Comparison of ENCODE assay signal across 1 cellular context in the genomic region with DNA sequence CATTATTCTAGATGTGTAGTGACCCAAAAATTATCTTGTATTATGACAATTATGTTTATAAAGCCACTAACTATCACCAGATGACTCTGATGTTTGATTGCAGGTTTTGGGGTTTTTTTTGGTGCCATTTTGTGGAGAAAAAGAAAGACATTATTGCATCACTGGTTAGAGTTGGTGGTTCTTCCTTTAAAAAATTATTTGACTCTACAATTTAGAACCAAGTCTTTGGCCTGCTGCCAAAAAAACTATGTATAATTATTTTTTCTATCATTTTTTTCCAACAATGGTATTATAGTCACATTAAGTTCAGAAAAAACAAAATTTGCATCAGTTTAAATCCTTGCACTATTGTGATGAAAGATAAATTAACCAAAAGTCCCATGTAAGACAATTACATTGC.
TF ChIP-seq lines count a peak whose summit lies in the region.

No MANE protein-coding gene starts in this region.

TF ChIP-seq in K562, 482 proteins besides CTCF, POLR2A, EP300 and RAD21 (continued from another document):
- TF ChIP-seq YY1 (IDR thresholded peaks at IDR 0.05; ENCODE audit: borderline replicate concordance in 1 of 3, control insufficient read depth in 1 of 3, extremely low read depth in 1 of 3, insufficient read depth in 3 of 3, insufficient read length in 1 of 3, insufficient replicate concordance in 2 of 3, low read depth in 1 of 3, low read length in 2 of 3): no peak
- TF ChIP-seq NFIX (CRISPR knock-in tag; IDR thresholded peaks at IDR 0.05; ENCODE audit: low read depth): peak; percentile 89
- no peak for TF ChIP-seq ZNF79 (CRISPR knock-in tag; IDR thresholded peaks at IDR 0.05; ENCODE audit: low read depth)
- no peak for TF ChIP-seq OTX1 (CRISPR knock-in tag; IDR thresholded peaks at IDR 0.05)
- TF ChIP-seq SRSF3 (IDR thresholded peaks at IDR 0.05; ENCODE audit: insufficient read depth, low read length): no peak
- no peak for TF ChIP-seq MAFK (IDR thresholded peaks at IDR 0.05; ENCODE audit: low read length)
- TF ChIP-seq, protein P1, sequence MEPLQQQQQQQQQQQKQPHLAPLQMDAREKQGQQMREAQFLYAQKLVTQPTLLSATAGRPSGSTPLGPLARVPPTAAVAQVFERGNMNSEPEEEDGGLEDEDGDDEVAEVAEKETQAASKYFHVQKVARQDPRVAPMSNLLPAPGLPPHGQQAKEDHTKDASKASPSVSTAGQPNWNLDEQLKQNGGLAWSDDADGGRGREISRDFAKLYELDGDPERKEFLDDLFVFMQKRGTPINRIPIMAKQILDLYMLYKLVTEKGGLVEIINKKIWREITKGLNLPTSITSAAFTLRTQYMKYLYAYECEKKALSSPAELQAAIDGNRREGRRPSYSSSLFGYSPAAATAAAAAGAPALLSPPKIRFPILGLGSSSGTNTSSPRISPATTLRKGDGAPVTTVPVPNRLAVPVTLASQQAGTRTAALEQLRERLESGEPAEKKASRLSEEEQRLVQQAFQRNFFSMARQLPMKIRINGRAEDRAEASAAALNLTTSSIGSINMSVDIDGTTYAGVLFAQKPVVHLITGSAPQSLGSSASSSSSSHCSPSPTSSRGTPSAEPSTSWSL (CRISPR knock-in tag; IDR thresholded peaks at IDR 0.05; ENCODE audit: borderline replicate concordance): no peak
- no peak for TF ChIP-seq SNIP1 (IDR thresholded peaks at IDR 0.05; ENCODE audit: low read depth)
- TF ChIP-seq, protein P2, sequence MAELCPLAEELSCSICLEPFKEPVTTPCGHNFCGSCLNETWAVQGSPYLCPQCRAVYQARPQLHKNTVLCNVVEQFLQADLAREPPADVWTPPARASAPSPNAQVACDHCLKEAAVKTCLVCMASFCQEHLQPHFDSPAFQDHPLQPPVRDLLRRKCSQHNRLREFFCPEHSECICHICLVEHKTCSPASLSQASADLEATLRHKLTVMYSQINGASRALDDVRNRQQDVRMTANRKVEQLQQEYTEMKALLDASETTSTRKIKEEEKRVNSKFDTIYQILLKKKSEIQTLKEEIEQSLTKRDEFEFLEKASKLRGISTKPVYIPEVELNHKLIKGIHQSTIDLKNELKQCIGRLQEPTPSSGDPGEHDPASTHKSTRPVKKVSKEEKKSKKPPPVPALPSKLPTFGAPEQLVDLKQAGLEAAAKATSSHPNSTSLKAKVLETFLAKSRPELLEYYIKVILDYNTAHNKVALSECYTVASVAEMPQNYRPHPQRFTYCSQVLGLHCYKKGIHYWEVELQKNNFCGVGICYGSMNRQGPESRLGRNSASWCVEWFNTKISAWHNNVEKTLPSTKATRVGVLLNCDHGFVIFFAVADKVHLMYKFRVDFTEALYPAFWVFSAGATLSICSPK (IDR thresholded peaks at IDR 0.05; ENCODE audit: borderline replicate concordance): no peak
- no peak for TF ChIP-seq FUS (optimal IDR thresholded peaks at IDR 0.05; ENCODE audit: low read depth, low read length)
- no peak for TF ChIP-seq U2AF2 (optimal IDR thresholded peaks at IDR 0.05; ENCODE audit: low read depth, low read length)
- TF ChIP-seq SMARCA5 (IDR thresholded peaks at IDR 0.05): no peak
- no peak for TF ChIP-seq RCOR1 (IDR thresholded peaks at IDR 0.05; ENCODE audit: borderline replicate concordance in 1 of 2, low read depth in 2 of 2, low read length in 2 of 2)
- TF ChIP-seq PHTF2 (CRISPR knock-in tag; IDR thresholded peaks at IDR 0.05): no peak
- TF ChIP-seq DACH1 (IDR thresholded peaks at IDR 0.05; ENCODE audit: partially characterized antibody): no peak
- TF ChIP-seq, protein P3, sequence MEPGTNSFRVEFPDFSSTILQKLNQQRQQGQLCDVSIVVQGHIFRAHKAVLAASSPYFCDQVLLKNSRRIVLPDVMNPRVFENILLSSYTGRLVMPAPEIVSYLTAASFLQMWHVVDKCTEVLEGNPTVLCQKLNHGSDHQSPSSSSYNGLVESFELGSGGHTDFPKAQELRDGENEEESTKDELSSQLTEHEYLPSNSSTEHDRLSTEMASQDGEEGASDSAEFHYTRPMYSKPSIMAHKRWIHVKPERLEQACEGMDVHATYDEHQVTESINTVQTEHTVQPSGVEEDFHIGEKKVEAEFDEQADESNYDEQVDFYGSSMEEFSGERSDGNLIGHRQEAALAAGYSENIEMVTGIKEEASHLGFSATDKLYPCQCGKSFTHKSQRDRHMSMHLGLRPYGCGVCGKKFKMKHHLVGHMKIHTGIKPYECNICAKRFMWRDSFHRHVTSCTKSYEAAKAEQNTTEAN (CRISPR knock-in tag; IDR thresholded peaks at IDR 0.05): no peak
- TF ChIP-seq ZNF175 (CRISPR knock-in tag; IDR thresholded peaks at IDR 0.05; ENCODE audit: low read depth): no peak
- TF ChIP-seq BRCA1 (IDR thresholded peaks at IDR 0.05): no peak
- no peak for TF ChIP-seq BRCA1 (CRISPR knock-in tag; IDR thresholded peaks at IDR 0.05)
- TF ChIP-seq NFIC (IDR thresholded peaks at IDR 0.05): peak; percentile 95
- TF ChIP-seq, protein P4, sequence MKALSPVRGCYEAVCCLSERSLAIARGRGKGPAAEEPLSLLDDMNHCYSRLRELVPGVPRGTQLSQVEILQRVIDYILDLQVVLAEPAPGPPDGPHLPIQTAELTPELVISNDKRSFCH (CRISPR knock-in tag; IDR thresholded peaks at IDR 0.05): no peak
- TF ChIP-seq, protein P4 (tag; IDR thresholded peaks at IDR 0.05): no peak
- TF ChIP-seq ZNF583 (CRISPR knock-in tag; IDR thresholded peaks at IDR 0.05): no peak
TF ChIP-seq in K562: peak in this region for 5.
